ENCODE assay signal across 8 cellular contexts in the genomic region with DNA sequence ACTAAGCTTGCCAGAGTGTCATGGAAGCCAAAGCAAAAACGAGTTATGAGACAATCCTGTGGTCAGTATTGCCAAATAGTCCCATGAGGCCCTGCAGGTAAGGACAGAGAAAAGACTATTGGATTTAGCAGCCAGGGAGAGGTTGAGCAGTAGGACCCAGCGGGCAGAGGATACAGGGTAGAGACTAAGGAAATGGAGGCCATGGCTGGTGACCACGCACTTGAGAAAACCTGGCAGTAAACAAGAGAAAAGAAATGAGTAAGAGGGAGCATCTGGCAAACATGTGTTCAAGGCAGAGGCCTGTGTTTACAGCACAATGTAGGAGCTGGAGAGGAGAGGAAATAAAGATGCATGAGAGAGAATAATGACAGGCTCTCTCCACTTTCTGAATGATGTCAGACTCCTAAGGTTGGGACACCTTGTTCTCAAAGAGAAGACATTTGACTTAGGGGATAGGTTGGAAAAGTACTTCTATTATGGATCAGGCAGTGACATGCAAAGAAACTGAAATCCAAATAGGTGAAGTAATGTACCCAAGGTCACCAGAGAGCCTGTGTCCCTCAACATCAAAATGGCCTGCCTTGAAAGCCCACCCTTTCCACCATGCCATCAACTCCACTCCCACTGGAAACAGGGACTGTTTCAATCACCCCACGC. TPM values are rescaled to one million over a fixed set of nuclear protein-coding genes. Genes with fewer than 3 reads are reported as not detected.
DNase-seq lines count a peak whose midpoint lies in the region; ATAC-seq and TF ChIP-seq lines count a peak whose summit lies in the region.

No MANE protein-coding gene starts in this region.

- H3K4me3 Mint-ChIP-seq in activated naive CD4-positive, alpha-beta T cell treated with anti-CD3 and anti-CD28 coated beads for 36 hours: no peak overlapping the region

- no peak overlapping the region for H3K27ac Mint-ChIP-seq in activated naive CD4-positive, alpha-beta T cell treated with anti-CD3 and anti-CD28 coated beads for 36 hours

- DNase-seq in activated naive CD4-positive, alpha-beta T cell treated with anti-CD3 and anti-CD28 coated beads for 36 hours: peak; percentile 41
- DNase-seq in activated naive CD4-positive, alpha-beta T cell treated with Interleukin-2 at 50 U/mL for 16 hours: no peak
- DNase-seq in SKM-1 (lab: John Stamatoyannopoulos, UW; ENCODE audit: unreplicated experiment) (peak; percentile 69), foreskin fibroblast (peak; percentile 94 to 96), spleen (no peak), activated gamma-delta T cell (lab: John Stamatoyannopoulos, UW) (no peak), RPMI8226 (no peak)

- CTCF ChIA-PET in activated naive CD4-positive, alpha-beta T cell treated with anti-CD3 and anti-CD28 coated beads for 36 hours (lab: Charles Lee): interaction anchor here (1.7 kb wide), 2 partner anchors 9 to 14 kb away, joined by 6 read pairs; partner anchors contain the start of gene CREB3L2

- TF ChIP-seq POLR2A in spleen (IDR thresholded peaks at IDR 0.05): no peak

- intact Hi-C loops in activated naive CD4-positive, alpha-beta T cell treated with anti-CD3 and anti-CD28 coated beads for 36 hours (cut with micrococcal nuclease): no loop called here
- intact Hi-C loops in spleen (cut with DNase I; ENCODE audit: low total_unique reads): no loop called here

- no peak for TF ChIP-seq CTCF in foreskin fibroblast (IDR thresholded peaks at IDR 0.05; ENCODE audit: low read depth, low read length)
- TF ChIP-seq CTCF in spleen (IDR thresholded peaks at IDR 0.05 in 8 of 11, conservative IDR thresholded peaks at IDR 0.05 in 3 of 11): no peak

- peaks cover 19 to 96% (median 72%) of the 10 kb centered on the region in 6 donors for H3K4me1 ChIP-seq in spleen

- no peaks in the 10 kb centered on the region for H3K27me3 ChIP-seq in spleen (replicated peaks in 1 of 7)

- peaks cover 21% of the 10 kb centered on the region for H3K4me1 Mint-ChIP-seq in activated naive CD4-positive, alpha-beta T cell treated with anti-CD3 and anti-CD28 coated beads for 36 hours (ENCODE audit: low read depth)

- H3K9me3 Mint-ChIP-seq in activated naive CD4-positive, alpha-beta T cell treated with anti-CD3 and anti-CD28 coated beads for 36 hours: no peaks in the 10 kb centered on the region

- 38 to 48% (median 41%) methylated on average over 4 of the region's 4 CpGs for WGBS in spleen, 5 donors

- peak overlapping the region; percentile 2 to 7 for H3K4me3 ChIP-seq in foreskin fibroblast (ENCODE audit: low read depth in 1 of 2, low read length in 2 of 2)
- no peak overlapping the region for H3K4me3 ChIP-seq in spleen

- no peaks in the 10 kb centered on the region for H3K36me3 ChIP-seq in spleen

- peak; percentile 45 for ATAC-seq in HG03060 (IDR thresholded peaks at IDR 0.05; ENCODE audit: low read depth, unreplicated experiment)

- H3K36me3 Mint-ChIP-seq in activated naive CD4-positive, alpha-beta T cell treated with anti-CD3 and anti-CD28 coated beads for 36 hours (ENCODE audit: low read depth): peaks cover 7% of the 10 kb centered on the region

- H3K27ac ChIP-seq in spleen: peak overlapping the region in 6 of 8 donors; percentile 2 to 77 (median 47)

- no peaks in the 10 kb centered on the region for H3K9me3 ChIP-seq in spleen

- H3K27me3 Mint-ChIP-seq in activated naive CD4-positive, alpha-beta T cell treated with anti-CD3 and anti-CD28 coated beads for 36 hours (ENCODE audit: low read depth): no peaks in the 10 kb centered on the region

RNA-seq across cellular contexts. Expression of gene CREB3L2, which starts 9.0 kb away (rescaled TPM):
- 10 to 100 TPM; 14.1 to 15.7 TPM for total RNA-seq in activated naive CD4-positive, alpha-beta T cell treated with anti-CD3 and anti-CD28 coated beads for 36 hours
- total RNA-seq in spleen: 10 to 100 TPM; 29.3 to 68.4 (median 44.9) TPM
- polyA plus RNA-seq in spleen: 1 to 10 TPM; 3.5 to 6.1 (median 5.4) TPM

Comparison
In these comparisons a context has a peak if more than half of its experiments do, and no peak if none do; other contexts are left out.
1. DNase-seq: peak in activated naive CD4-positive, alpha-beta T cell treated with anti-CD3 and anti-CD28 coated beads for 36 hours (single experiment), SKM-1 (single experiment) and foreskin fibroblast (2 of 2); none in activated naive CD4-positive, alpha-beta T cell treated with Interleukin-2 at 50 U/mL for 16 hours (single experiment), spleen (single experiment), activated gamma-delta T cell (single experiment) and RPMI8226 (single experiment).
2. H3K4me3 ChIP-seq: peak in foreskin fibroblast (2 of 2); none in spleen (0 of 8).